ENCODE assay signal across 8 cellular contexts in the genomic region with DNA sequence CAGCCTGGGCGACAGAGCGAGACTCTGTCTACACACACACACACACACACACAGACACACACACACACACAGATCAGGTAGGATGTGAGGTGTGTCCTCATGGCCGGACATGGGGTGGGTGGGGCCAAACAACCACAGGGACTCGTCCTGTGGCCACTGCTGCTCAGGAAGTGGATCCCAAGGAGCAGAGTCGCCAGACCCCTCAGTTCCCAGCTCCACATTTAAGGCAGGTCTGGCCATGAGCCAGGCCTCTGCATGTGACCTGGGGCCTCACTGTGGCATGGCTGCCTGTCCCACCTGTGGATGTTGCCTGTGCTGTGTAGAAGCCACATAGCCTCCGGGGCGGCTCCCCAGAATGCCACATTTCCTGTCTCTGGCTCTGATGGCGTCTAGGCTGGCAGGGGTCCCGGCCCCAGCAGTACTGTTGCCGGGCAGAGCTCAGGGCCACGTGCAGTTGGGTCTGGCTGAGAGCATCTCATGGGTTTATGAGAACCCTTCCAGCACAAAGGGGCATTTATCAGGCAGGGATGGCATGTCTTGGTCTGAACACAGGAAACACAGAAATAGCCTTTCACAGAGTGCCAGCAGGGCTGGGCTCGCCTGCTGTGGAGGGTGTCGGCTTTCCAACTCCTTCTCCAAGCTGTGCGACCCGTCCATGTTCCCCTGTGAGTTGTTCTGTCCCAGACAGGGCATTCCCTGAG. TPM values are rescaled to one million over a fixed set of nuclear protein-coding genes. Genes with fewer than 3 reads are reported as not detected.
DNase-seq lines count a peak whose midpoint lies in the region; ATAC-seq and TF ChIP-seq lines count a peak whose summit lies in the region.

No MANE protein-coding gene starts in this region.

- ATAC-seq in omental fat pad (ENCODE audit: low FRiP score) = no peak

- peak; percentile 30 for DNase-seq in AG20443 (ENCODE audit: low spot score)
- peak; percentile 90 for DNase-seq in NCI-H69 (lab: John Stamatoyannopoulos, UW)
- DNase-seq in activated T-helper 9 cell treated with anti-CD3 and anti-CD28 coated beads, Interleukin-2, amount 50 U/mL, for 16 hours (ENCODE audit: low read depth) = peak; percentile 24
- DNase-seq in hippocampal formation (lab: John Stamatoyannopoulos, UW) = peak; percentile 86 to 96
- peak; percentile 95 for DNase-seq in superior temporal gyrus (ENCODE audit: extremely low spot score)
- DNase-seq in GDM1 (lab: John Stamatoyannopoulos, UW) = no peak
- no peak for DNase-seq in HK-2 (ENCODE audit: unreplicated experiment)
- no peak for DNase-seq in omental fat pad (ENCODE audit: low spot score)

- no peak for TF ChIP-seq CTCF in omental fat pad (IDR thresholded peaks at IDR 0.05)

RNA-seq across cellular contexts. Expression of a gene that starts 9.9 kb away (rescaled TPM):
- 100 to 1,000 TPM in 2 of 4 donors, 10 to 100 TPM in 2; 63.3 to 137 (median 104) TPM for total RNA-seq in omental fat pad

RNA-seq across cellular contexts. Expression of a gene that starts 40.0 kb away (rescaled TPM):
- total RNA-seq in omental fat pad = 1 to 10 TPM in 1 of 4 donors, under 1 TPM in 3; 0.28 to 1.7 (median 0.47) TPM

RNA-seq across cellular contexts. Expression of a gene that starts 48.0 kb away (rescaled TPM):
- 10 to 100 TPM; 45.7 to 76.5 (median 57.9) TPM for total RNA-seq in omental fat pad

Comparison
In these comparisons a context has a peak if more than half of its experiments do, and no peak if none do; other contexts are left out.
1. DNase-seq: peak in AG20443 (single experiment), NCI-H69 (single experiment), activated T-helper 9 cell treated with anti-CD3 and anti-CD28 coated beads, Interleukin-2, amount 50 U/mL, for 16 hours (single experiment), hippocampal formation (2 of 2) and superior temporal gyrus (single experiment); none in GDM1 (single experiment), HK-2 (single experiment) and omental fat pad (single experiment).